In the genomic region with DNA sequence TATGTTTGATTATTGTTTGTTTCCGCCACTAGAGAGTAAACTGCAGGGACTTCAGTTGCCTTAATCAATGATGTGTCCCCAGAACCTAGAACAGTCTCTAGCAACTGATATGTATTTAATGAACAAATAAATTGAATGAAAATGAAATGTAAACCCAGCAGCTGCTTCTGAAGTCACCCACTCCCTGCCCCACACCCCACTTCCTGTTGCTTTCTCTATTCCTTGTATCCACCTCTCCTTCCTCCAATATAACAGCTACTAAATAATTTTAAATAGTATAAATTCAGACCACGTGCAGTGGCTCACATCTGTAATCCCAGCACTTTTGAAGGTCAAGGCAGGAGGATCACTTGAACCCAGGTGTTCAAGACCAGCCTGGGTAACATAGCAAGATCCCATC, we compare ENCODE assay signal across 11 cellular contexts. TPM values are rescaled to one million over a fixed set of nuclear protein-coding genes. Genes with fewer than 3 reads are reported as not detected.
A peak's percentile ranks its signal among the peaks of the same experiment; 100 is the strongest.
DNase-seq lines count a peak whose midpoint lies in the region; ATAC-seq and TF ChIP-seq lines count a peak whose summit lies in the region.
"Had no signal": no experiment of that assay in that cellular context is flagged by ENCODE, and none has a peak within 500 bp of the region (broad histone marks: within the 10 kb centered on the region; RNA-seq: fewer than 3 reads in every experiment).

No MANE protein-coding gene starts in this region.

- peaks cover 91% of the 10 kb centered on the region for H3K4me1 Mint-ChIP-seq in activated T-cell treated with anti-CD3 and anti-CD28 coated beads, Interleukin-2, amount 50 U/mL, for 4 hours (ENCODE audit: low read depth)
- H3K4me1 Mint-ChIP-seq in activated naive CD8-positive, alpha-beta T cell treated with anti-CD3 and anti-CD28 coated beads, Interleukin-2, amount 10 ng/mL, durations not matched to agents 7 days and 5 days, result peaks cover 86% of the 10 kb centered on the region
- H3K4me1 Mint-ChIP-seq in memory B cell, result peaks cover 69% of the 10 kb centered on the region

- peaks cover 68% of the 10 kb centered on the region for H3K4me1 ChIP-seq in testis

- no peak for TF ChIP-seq POLR2A in testis (IDR thresholded peaks at IDR 0.05)

- H3K4me3 ChIP-seq in testis, result no peak overlapping the region

- H3K27ac ChIP-seq in testis, result peak overlapping the region; percentile 4 to 65

- H3K9me3 ChIP-seq in testis, result no peaks in the 10 kb centered on the region

- peaks cover 30% of the 10 kb centered on the region for H3K36me3 Mint-ChIP-seq in activated T-cell treated with anti-CD3 and anti-CD28 coated beads, Interleukin-2, amount 50 U/mL, for 4 hours (ENCODE audit: insufficient read depth)
- peaks cover 38% of the 10 kb centered on the region for H3K36me3 Mint-ChIP-seq in activated naive CD8-positive, alpha-beta T cell treated with anti-CD3 and anti-CD28 coated beads, Interleukin-2, amount 10 ng/mL, durations not matched to agents 7 days and 5 days
- H3K36me3 Mint-ChIP-seq in memory B cell, result peaks cover 6% of the 10 kb centered on the region

- H3K27me3 ChIP-seq in testis, result no peaks in the 10 kb centered on the region

- peak overlapping the region; percentile 96 for H3K27ac Mint-ChIP-seq in activated naive CD8-positive, alpha-beta T cell treated with anti-CD3 and anti-CD28 coated beads, Interleukin-2, amount 10 ng/mL, durations not matched to agents 7 days and 5 days
- H3K27ac Mint-ChIP-seq in memory B cell, result peak overlapping the region; percentile 88

- WGBS in testis, 2 donors, result 84% methylated on average over 2 of the region's 2 CpGs

- ATAC-seq in activated T-cell treated with anti-CD3 and anti-CD28 coated beads, Interleukin-2, amount 50 U/mL, for 4 hours, result no peak
- ATAC-seq in activated naive CD8-positive, alpha-beta T cell treated with anti-CD3 and anti-CD28 coated beads, Interleukin-2, amount 10 ng/mL, durations not matched to agents 7 days and 5 days (ENCODE audit: low read depth), result no peak
- no peak for ATAC-seq in memory B cell (ENCODE audit: low read depth)
- ATAC-seq in esophagus mucosa, result no peak
- no peak for ATAC-seq in GM18498 (IDR thresholded peaks at IDR 0.05; ENCODE audit: unreplicated experiment)
- no peak for ATAC-seq in GM18909 (IDR thresholded peaks at IDR 0.05; ENCODE audit: poor library complexity, unreplicated experiment)

- no peaks in the 10 kb centered on the region for H3K9me3 Mint-ChIP-seq in activated T-cell treated with anti-CD3 and anti-CD28 coated beads, Interleukin-2, amount 50 U/mL, for 4 hours
- no peaks in the 10 kb centered on the region for H3K9me3 Mint-ChIP-seq in activated naive CD8-positive, alpha-beta T cell treated with anti-CD3 and anti-CD28 coated beads, Interleukin-2, amount 10 ng/mL, durations not matched to agents 7 days and 5 days
- H3K9me3 Mint-ChIP-seq in memory B cell, result no peaks in the 10 kb centered on the region

- H3K4me3 Mint-ChIP-seq in activated T-cell treated with anti-CD3 and anti-CD28 coated beads, Interleukin-2, amount 50 U/mL, for 4 hours, result peak overlapping the region; percentile 83
- H3K4me3 Mint-ChIP-seq in activated naive CD8-positive, alpha-beta T cell treated with anti-CD3 and anti-CD28 coated beads, Interleukin-2, amount 10 ng/mL, durations not matched to agents 7 days and 5 days, result peak overlapping the region; percentile 91
- no peak overlapping the region for H3K4me3 Mint-ChIP-seq in memory B cell

- no peaks in the 10 kb centered on the region for H3K27me3 Mint-ChIP-seq in activated T-cell treated with anti-CD3 and anti-CD28 coated beads, Interleukin-2, amount 50 U/mL, for 4 hours (ENCODE audit: low read depth)
- no peaks in the 10 kb centered on the region for H3K27me3 Mint-ChIP-seq in activated naive CD8-positive, alpha-beta T cell treated with anti-CD3 and anti-CD28 coated beads, Interleukin-2, amount 10 ng/mL, durations not matched to agents 7 days and 5 days
- H3K27me3 Mint-ChIP-seq in memory B cell, result no peaks in the 10 kb centered on the region

- DNase-seq in activated T-cell treated with anti-CD3 and anti-CD28 coated beads, Interleukin-2, amount 50 U/mL, for 4 hours, result no peak
- DNase-seq in activated T-cell treated with anti-CD3 and anti-CD28 coated beads, Interleukin-2, amount 50 U/mL, for 48 hours, result no peak
- no peak for DNase-seq in activated naive CD8-positive, alpha-beta T cell treated with anti-CD3 and anti-CD28 coated beads, Interleukin-2, amount 10 ng/mL, durations not matched to agents 7 days and 5 days
- DNase-seq in memory B cell (ENCODE audit: low spot score in 2 of 2) (no peak), testis (no peak)
- DNase-seq: AML-193; NCI-H1105; stimulated activated CD4-positive, alpha-beta T cell treated with anti-CD3 and anti-CD28 coated beads, Interleukin-12 subunit alpha, Interleukin-12 subunit beta, amount 100 ng/mL, for 4 hours had no signal

- H3K36me3 ChIP-seq in testis (ENCODE audit: low read depth, missing control alignments), result no peaks in the 10 kb centered on the region

- intact Hi-C loops in testis (cut with DNase I; ENCODE audit: low total_unique reads), result no loop called here

- no peak for TF ChIP-seq CTCF in testis (IDR thresholded peaks at IDR 0.05)

- POLR2A ChIA-PET in activated naive CD8-positive, alpha-beta T cell treated with anti-CD3 and anti-CD28 coated beads, Interleukin-2, amount 10 ng/mL, durations not matched to agents 7 days and 5 days (lab: Charles Lee), result interaction anchor here (1.3 to 11.1 kb wide), 3 partner anchors 13 to 39 kb away, joined by 4 to 132 read pairs (median 21); partner anchors contain the start of gene MYH9

RNA-seq across cellular contexts. Expression of gene MYH9, which starts 15.8 kb away (rescaled TPM):
- total RNA-seq in activated T-cell treated with anti-CD3 and anti-CD28 coated beads, Interleukin-2, amount 50 U/mL, for 4 hours, result 100 to 1,000 TPM; 673 to 753 (median 716) TPM
- total RNA-seq in activated naive CD8-positive, alpha-beta T cell treated with anti-CD3 and anti-CD28 coated beads, Interleukin-2, amount 10 ng/mL, durations not matched to agents 7 days and 5 days, result 100 to 1,000 TPM; 803 to 821 TPM
- 100 to 1,000 TPM; 141 to 146 TPM for total RNA-seq in testis
- polyA plus RNA-seq in testis (ENCODE audit: insufficient read depth, low read depth, low replicate concordance), result 129 TPM
- total RNA-seq in esophagus mucosa, result 487 TPM
